Comparison of ENCODE assay signal across 8 cellular contexts in genomic region chr18:61893971-61894750, GRCh38. TPM values are rescaled to one million over a fixed set of nuclear protein-coding genes. Genes with fewer than 3 reads are reported as not detected.
DNase-seq lines count a peak whose midpoint lies in the region; ATAC-seq, FAIRE-seq and TF ChIP-seq lines count a peak whose summit lies in the region.

No MANE protein-coding gene starts in this region.

- CTCF ChIA-PET in endothelial cell of umbilical vein (lab: Charles Lee) = interaction anchor here (0.6 to 4.6 kb wide), 40 partner anchors 8 to 391 kb away, joined by 3 to 54 read pairs (median 4); no protein-coding TSS in a partner anchor

- DNase-seq in ACHN (peak; percentile 42), NCI-H460 (ENCODE audit: extremely low read depth, low read depth) (peak; percentile 58), endothelial cell of umbilical vein (ENCODE audit: low read depth, low spot score) (peak; percentile 82), midbrain (lab: John Stamatoyannopoulos, UW) (peak; percentile 89)
- peak; percentile 70 for DNase-seq in activated CD8-positive, alpha-beta memory T cell treated with anti-CD3 and anti-CD28 coated beads, Interleukin-2, amount 50 U/mL, for 4 hours
- DNase-seq in stimulated activated CD8-positive, alpha-beta memory T cell treated with anti-CD3 and anti-CD28 coated beads, Interleukin-15, amount 100 ng/mL, for 24 hours (ENCODE audit: low read depth) = peak; percentile 27

- peak; percentile 82 for TF ChIP-seq POLR2A in endothelial cell of umbilical vein (IDR thresholded peaks at IDR 0.05; ENCODE audit: low read depth, low read length)

- POLR2A ChIA-PET in endothelial cell of umbilical vein (lab: Charles Lee) = interaction anchor here (0.6 to 1.5 kb wide), 8 partner anchors 55 to 312 kb away, joined by 3 to 5 read pairs (median 4); no protein-coding TSS in a partner anchor

- H3K9me1 ChIP-seq in endothelial cell of umbilical vein (replicated peaks; ENCODE audit: control insufficient read depth, extremely low read depth, insufficient read depth, low read length) = no peaks in the 10 kb centered on the region

- peak; percentile 73 for ATAC-seq in GM18861 (IDR thresholded peaks at IDR 0.05; ENCODE audit: unreplicated experiment)
- ATAC-seq in HG03097 (IDR thresholded peaks at IDR 0.05; ENCODE audit: low FRiP score, unreplicated experiment) = peak; percentile 66

- H4K20me1 ChIP-seq in endothelial cell of umbilical vein (replicated peaks; ENCODE audit: control insufficient read depth, extremely low read depth, insufficient read depth, low read length) = no peaks in the 10 kb centered on the region

- TF ChIP-seq CTCF in endothelial cell of umbilical vein (IDR thresholded peaks at IDR 0.05; ENCODE audit: extremely low read depth in 1 of 2, insufficient read depth in 1 of 2, low read depth in 1 of 2, low read length in 2 of 2) = peak in 1 of 2 donors; percentile 44

- BruUV-seq in endothelial cell of umbilical vein (replicated peaks; lab: Mats Ljungman, UMichigan) = no TSS peak

- peaks cover 9 to 10% of the 10 kb centered on the region in 2 experiments for H3K36me3 ChIP-seq in endothelial cell of umbilical vein (ENCODE audit: control insufficient read depth in 2 of 2, extremely low read depth in 1 of 2, insufficient read depth in 2 of 2, low read length in 2 of 2)

- dilution Hi-C loops in endothelial cell of umbilical vein (cut with MboI; ENCODE audit: extremely low pct_ligation_motif_present, low sequenced_read_pairs) = no loop called here

- no peaks in the 10 kb centered on the region for H3K27me3 ChIP-seq in endothelial cell of umbilical vein (ENCODE audit: control insufficient read depth in 2 of 2, insufficient read depth in 2 of 2, low read length in 2 of 2)

- intact Hi-C loops in endothelial cell of umbilical vein (cut with micrococcal nuclease) = loop anchor here (1.0 to 5.0 kb wide), 9 partner anchors 61 to 343 kb away; no protein-coding TSS in a partner anchor

- peak overlapping the region; percentile 52 for H3K4me2 ChIP-seq in endothelial cell of umbilical vein (ENCODE audit: insufficient read depth, low read length)

- H3K9me3 ChIP-seq in endothelial cell of umbilical vein (replicated peaks; ENCODE audit: control insufficient read depth, insufficient read depth, low read length) = no peaks in the 10 kb centered on the region

- H3K4me1 ChIP-seq in endothelial cell of umbilical vein (ENCODE audit: control insufficient read depth, extremely low read depth, insufficient read depth, low read length) = peaks cover 21% of the 10 kb centered on the region

- peak overlapping the region; percentile 83 to 98 (median 87) for H3K4me3 ChIP-seq in endothelial cell of umbilical vein (replicated peaks in 1 of 3; ENCODE audit: insufficient read depth in 1 of 3, low read depth in 1 of 3, low read length in 3 of 3)

- peak overlapping the region; percentile 100 for H2AFZ ChIP-seq in endothelial cell of umbilical vein (ENCODE audit: low read depth, low read length)

- in situ Hi-C loops in ACHN (cut with HindIII; ENCODE audit: low pct_ligation_motif_present, low pct_unique_long_range_greater_than_20kb, low sequenced_read_pairs) = no loop called here

- H3K79me2 ChIP-seq in endothelial cell of umbilical vein (ENCODE audit: control insufficient read depth, insufficient read depth, low read length) = peaks cover 39% of the 10 kb centered on the region

- H3K9ac ChIP-seq in endothelial cell of umbilical vein (replicated peaks; ENCODE audit: extremely low read depth, insufficient read depth, low read length) = peak overlapping the region; percentile 76

- H3K27ac ChIP-seq in endothelial cell of umbilical vein (ENCODE audit: insufficient read depth, low read depth, low read length) = peak overlapping the region; percentile 67

- FAIRE-seq in endothelial cell of umbilical vein (lab: Jason Lieb, UNC) = peak; percentile 40

TF ChIP-seq in endothelial cell of umbilical vein, 7 proteins besides CTCF, POLR2A, EP300 and RAD21:
- TF ChIP-seq MYC (IDR thresholded peaks at IDR 0.05; ENCODE audit: low read depth, low read length) (no peak), POLR2AphosphoS5 (IDR thresholded peaks at IDR 0.05; ENCODE audit: insufficient read depth, low read depth, low read length) (peak; percentile 41)

RNA-seq across cellular contexts. Expression of gene RNF152, which starts 1.4 kb away (rescaled TPM):
- total RNA-seq in NCI-H460 (2014; rRNA removed; shearing (Covaris generic)) = 1.5 and 2.3 TPM in 2 replicates
- 0.31 and 0.75 TPM in 2 replicates for polyA plus RNA-seq in NCI-H460 (2014; cell fraction: nucleus; rRNA removed)
- total RNA-seq in endothelial cell of umbilical vein = 24.0 and 27.5 TPM in 2 replicates
- polyA plus RNA-seq in endothelial cell of umbilical vein = 16.0 and 20.8 TPM in 2 replicates
- 9.4 and 11.1 TPM in 2 replicates for polyA plus RNA-seq in endothelial cell of umbilical vein (2011; cell fraction: cytosol; rRNA removed)
- 14.4 and 16.8 TPM in 2 replicates for polyA plus RNA-seq in endothelial cell of umbilical vein (2011; cell fraction: nucleus; rRNA removed)
- polyA plus RNA-seq in endothelial cell of umbilical vein (2012) = 6.1 and 8.4 TPM in 2 replicates
- polyA minus RNA-seq in endothelial cell of umbilical vein = 82.1 and 95.5 TPM in 2 replicates
- polyA minus RNA-seq in endothelial cell of umbilical vein (2011; cell fraction: cytosol; rRNA and poly(A)+ RNA removed) = not detected
- 57.2 and 64.8 TPM in 2 replicates for polyA minus RNA-seq in endothelial cell of umbilical vein (2011; cell fraction: nucleus; rRNA and poly(A)+ RNA removed)

Comparison
In these comparisons a context has a peak if more than half of its experiments do, and no peak if none do; other contexts are left out.
1. Peak in every context shown above with its lines: DNase-seq, ATAC-seq, H3K4me3 ChIP-seq and H3K27ac ChIP-seq.
2. DNase-seq: peak in every context shown above with its lines; median percentile 89 in midbrain; 82 in endothelial cell of umbilical vein; 70 in activated CD8-positive, alpha-beta memory T cell treated with anti-CD3 and anti-CD28 coated beads, Interleukin-2, amount 50 U/mL, for 4 hours; 58 in NCI-H460; 42 in ACHN; 27 in stimulated activated CD8-positive, alpha-beta memory T cell treated with anti-CD3 and anti-CD28 coated beads, Interleukin-15, amount 100 ng/mL, for 24 hours.